ENCODE assay signal across 26 cellular contexts in genomic region chr11:20116825-20117224, GRCh38. TPM values are rescaled to one million over a fixed set of nuclear protein-coding genes. Genes with fewer than 3 reads are reported as not detected.
DNase-seq lines count a peak whose midpoint lies in the region; ATAC-seq and TF ChIP-seq lines count a peak whose summit lies in the region.
"Had no signal": no experiment of that assay in that cellular context is flagged by ENCODE, and none has a peak within 500 bp of the region (broad histone marks: within the 10 kb centered on the region; RNA-seq: fewer than 3 reads in every experiment).

No MANE protein-coding gene starts in this region.

- ATAC-seq in thoracic aorta (ENCODE audit: insufficient number of reproducible peaks, low FRiP score, low read depth) (no peak), GM18867 (IDR thresholded peaks at IDR 0.05; ENCODE audit: unreplicated experiment) (no peak)
- ATAC-seq: HepG2, K562, Panc1 had no signal

- no peak overlapping the region for H3K4me3 Mint-ChIP-seq in chondrocyte (ENCODE audit: unreplicated experiment)
- no peak overlapping the region for H3K4me3 Mint-ChIP-seq in nephron
- no peak overlapping the region for H3K4me3 Mint-ChIP-seq in activated naive CD8-positive, alpha-beta T cell treated with anti-CD3 and anti-CD28 coated beads for 36 hours
- no peak overlapping the region for H3K4me3 Mint-ChIP-seq in activated CD4-positive, alpha-beta T cell treated with anti-CD3 and anti-CD28 coated beads, Interleukin-2, amount 10 ng/mL, durations not matched to agents 7 days and 5 days
- H3K4me3 Mint-ChIP-seq: CD8-positive, alpha-beta memory T cell; H9 had no signal

- H3K4me3 ChIP-seq in thoracic aorta, result no peak overlapping the region
- H3K4me3 ChIP-seq: K562, SJCRH30 had no signal

- POLR2A ChIA-PET in activated CD4-positive, alpha-beta T cell treated with anti-CD3 and anti-CD28 coated beads, Interleukin-2, amount 10 ng/mL, durations not matched to agents 7 days and 5 days (lab: Charles Lee), result no interaction called here

- DNase-seq in NCI-H524 (lab: John Stamatoyannopoulos, UW) (peak; percentile 36 to 72), NCI-H524 treated with DMSO at 0.1 percent for 48 hours (lab: John Stamatoyannopoulos, UW) (no peak), chondrocyte (ENCODE audit: low spot score) (no peak), thoracic aorta (ENCODE audit: low spot score) (no peak)
- DNase-seq in activated naive CD8-positive, alpha-beta T cell treated with anti-CD3 and anti-CD28 coated beads for 36 hours, result no peak
- DNase-seq in activated CD4-positive, alpha-beta T cell treated with anti-CD3 and anti-CD28 coated beads, Interleukin-2, amount 10 ng/mL, durations not matched to agents 7 days and 5 days, result no peak
- DNase-seq: 8988T; CD8-positive, alpha-beta memory T cell; H9; MM.1S; NCI-H1092; NCI-H1436; NCI-H187 treated with DMSO at 0.1 percent for 48 hours; NCI-H2107; NCI-H748 treated with DMSO at 0.1 percent for 48 hours; NK-92 treated with Interleukin-12 subunit alpha and Interleukin-12 subunit beta, amount 100 ng/mL, for 24 hours; SJCRH30 had no signal

- H3K36me3 Mint-ChIP-seq in chondrocyte (ENCODE audit: low read depth) (peaks cover 52% of the 10 kb centered on the region), nephron (ENCODE audit: low read depth) (peaks cover 51% of the 10 kb centered on the region)
- no peaks in the 10 kb centered on the region for H3K36me3 Mint-ChIP-seq in activated naive CD8-positive, alpha-beta T cell treated with anti-CD3 and anti-CD28 coated beads for 36 hours
- no peaks in the 10 kb centered on the region for H3K36me3 Mint-ChIP-seq in activated CD4-positive, alpha-beta T cell treated with anti-CD3 and anti-CD28 coated beads, Interleukin-2, amount 10 ng/mL, durations not matched to agents 7 days and 5 days (ENCODE audit: low read depth)

- TF ChIP-seq CTCF in chondrocyte (IDR thresholded peaks at IDR 0.05) (no peak), nephron (IDR thresholded peaks at IDR 0.05; ENCODE audit: unreplicated experiment in 3 of 3) (no peak), thoracic aorta (IDR thresholded peaks at IDR 0.05) (no peak)

- no peaks in the 10 kb centered on the region for H3K9me3 ChIP-seq in thoracic aorta
- H3K9me3 ChIP-seq: SJCRH30 had no signal

- H3K27me3 Mint-ChIP-seq in chondrocyte (ENCODE audit: low read depth) (no peaks in the 10 kb centered on the region), nephron (ENCODE audit: low read depth) (peaks cover 5% of the 10 kb centered on the region)
- H3K27me3 Mint-ChIP-seq in activated naive CD8-positive, alpha-beta T cell treated with anti-CD3 and anti-CD28 coated beads for 36 hours, result peaks cover 8% of the 10 kb centered on the region
- H3K27me3 Mint-ChIP-seq in activated CD4-positive, alpha-beta T cell treated with anti-CD3 and anti-CD28 coated beads, Interleukin-2, amount 10 ng/mL, durations not matched to agents 7 days and 5 days, result peaks cover 6% of the 10 kb centered on the region

- peak overlapping the region; percentile 43 for H3K27ac Mint-ChIP-seq in chondrocyte (ENCODE audit: unreplicated experiment)
- peak overlapping the region in 2 of 3 experiments; percentile 18 to 29 for H3K27ac Mint-ChIP-seq in nephron
- H3K27ac Mint-ChIP-seq in activated naive CD8-positive, alpha-beta T cell treated with anti-CD3 and anti-CD28 coated beads for 36 hours, result no peak overlapping the region
- H3K27ac Mint-ChIP-seq in activated CD4-positive, alpha-beta T cell treated with anti-CD3 and anti-CD28 coated beads, Interleukin-2, amount 10 ng/mL, durations not matched to agents 7 days and 5 days, result no peak overlapping the region
- H3K27ac Mint-ChIP-seq: CD8-positive, alpha-beta memory T cell; H9 had no signal

- peaks cover 21 to 64% of the 10 kb centered on the region in 2 donors for H3K4me1 ChIP-seq in thoracic aorta (ENCODE audit: control insufficient read depth in 1 of 2, low read depth in 2 of 2)
- H3K4me1 ChIP-seq: SJCRH30 had no signal

- no peaks in the 10 kb centered on the region for H3K9me3 Mint-ChIP-seq in chondrocyte (ENCODE audit: low read depth)
- no peaks in the 10 kb centered on the region for H3K9me3 Mint-ChIP-seq in nephron
- no peaks in the 10 kb centered on the region for H3K9me3 Mint-ChIP-seq in activated naive CD8-positive, alpha-beta T cell treated with anti-CD3 and anti-CD28 coated beads for 36 hours
- no peaks in the 10 kb centered on the region for H3K9me3 Mint-ChIP-seq in activated CD4-positive, alpha-beta T cell treated with anti-CD3 and anti-CD28 coated beads, Interleukin-2, amount 10 ng/mL, durations not matched to agents 7 days and 5 days
- H3K9me3 Mint-ChIP-seq: CD8-positive, alpha-beta memory T cell; H9 had no signal

- peaks cover 47% of the 10 kb centered on the region for H3K36me3 ChIP-seq in thoracic aorta

- H3K4me1 Mint-ChIP-seq in chondrocyte (ENCODE audit: low read depth) (peaks cover 84% of the 10 kb centered on the region), nephron (no peaks in the 10 kb centered on the region)
- no peaks in the 10 kb centered on the region for H3K4me1 Mint-ChIP-seq in activated naive CD8-positive, alpha-beta T cell treated with anti-CD3 and anti-CD28 coated beads for 36 hours
- H3K4me1 Mint-ChIP-seq in activated CD4-positive, alpha-beta T cell treated with anti-CD3 and anti-CD28 coated beads, Interleukin-2, amount 10 ng/mL, durations not matched to agents 7 days and 5 days, result peaks cover 4% of the 10 kb centered on the region
- H3K4me1 Mint-ChIP-seq: CD8-positive, alpha-beta memory T cell had no signal

- H3K27me3 ChIP-seq in thoracic aorta (replicated peaks; ENCODE audit: insufficient read depth), result no peaks in the 10 kb centered on the region
- H3K27me3 ChIP-seq: SJCRH30 had no signal

- H3K27ac ChIP-seq in thoracic aorta, result peak overlapping the region; percentile 11 to 15
- H3K27ac ChIP-seq: C4-2B, HL-60, SJCRH30 had no signal

- CTCF ChIA-PET in activated CD4-positive, alpha-beta T cell treated with anti-CD3 and anti-CD28 coated beads, Interleukin-2, amount 10 ng/mL, durations not matched to agents 7 days and 5 days (lab: Charles Lee), result interaction anchor here (2.1 to 2.3 kb wide), 2 partner anchors 11 to 16 kb away, joined by 7 to 12 read pairs; no protein-coding TSS in a partner anchor

RNA-seq across cellular contexts. Expression of gene DBX1, which starts 43.5 kb away (rescaled TPM):
- total RNA-seq in chondrocyte (not detected in 3 replicates), thoracic aorta (not detected)
- not detected for total RNA-seq in activated naive CD8-positive, alpha-beta T cell treated with anti-CD3 and anti-CD28 coated beads for 36 hours
- not detected for total RNA-seq in activated CD4-positive, alpha-beta T cell treated with anti-CD3 and anti-CD28 coated beads, Interleukin-2, amount 10 ng/mL, durations not matched to agents 7 days and 5 days
- total RNA-seq: CD8-positive, alpha-beta memory T cell; HepG2; HT-29; K562; NCI-H460 had no signal

Comparison
In these comparisons a context has a peak if more than half of its experiments do, and no peak if none do; other contexts are left out.
1. DNase-seq: peak in NCI-H524 (2 of 2); none in NCI-H524 treated with DMSO at 0.1 percent for 48 hours (single experiment), chondrocyte (single experiment), thoracic aorta (single experiment), activated naive CD8-positive, alpha-beta T cell treated with anti-CD3 and anti-CD28 coated beads for 36 hours (single experiment) and activated CD4-positive, alpha-beta T cell treated with anti-CD3 and anti-CD28 coated beads, Interleukin-2, amount 10 ng/mL, durations not matched to agents 7 days and 5 days (single experiment).
2. H3K27ac Mint-ChIP-seq: peak in chondrocyte (single experiment) and nephron (2 of 3); none in activated naive CD8-positive, alpha-beta T cell treated with anti-CD3 and anti-CD28 coated beads for 36 hours (single experiment) and activated CD4-positive, alpha-beta T cell treated with anti-CD3 and anti-CD28 coated beads, Interleukin-2, amount 10 ng/mL, durations not matched to agents 7 days and 5 days (single experiment).